ENCODE assay signal across 2 cellular contexts in genomic region chr19:5780916-5781315, GRCh38. TPM values are rescaled to one million over a fixed set of nuclear protein-coding genes. Genes with fewer than 3 reads are reported as not detected.
"Had no signal": no experiment of that assay in that cellular context is flagged by ENCODE, and none has a peak within 500 bp of the region (broad histone marks: within the 10 kb centered on the region; RNA-seq: fewer than 3 reads in every experiment).

No MANE protein-coding gene starts in this region.

RNA-seq across cellular contexts. Expression of gene NRTN, which starts 24.0 kb away (rescaled TPM):
- total RNA-seq: GM12878 had no signal
- polyA plus RNA-seq: GM12878 had no signal

RNA-seq across cellular contexts. Expression of gene FUT6, which starts 58.6 kb away (rescaled TPM):
- total RNA-seq: G401, GM12878 had no signal
- polyA plus RNA-seq: GM12878 had no signal
